ENCODE assay signal across 10 cellular contexts in the genomic region with DNA sequence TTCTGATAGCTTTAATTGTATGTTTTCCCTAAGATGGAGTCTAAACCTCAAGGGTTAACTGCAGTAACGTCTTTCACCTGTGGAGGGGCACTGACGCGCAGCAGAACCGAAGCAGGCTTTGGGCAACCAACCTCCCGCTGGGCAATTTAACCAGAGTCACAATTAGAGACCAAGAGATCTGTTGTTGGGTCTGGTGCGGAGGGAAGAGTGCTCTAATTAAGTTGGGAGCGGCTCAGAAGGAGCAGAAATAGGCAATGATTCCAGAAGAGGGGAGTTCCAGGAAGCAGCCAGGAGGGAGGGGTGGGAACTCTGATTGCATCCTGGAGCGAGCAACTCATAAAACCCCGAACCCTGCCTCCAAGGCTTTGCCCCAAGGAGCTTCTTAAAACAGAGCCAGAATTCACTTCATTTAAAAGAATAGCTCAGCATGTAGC.
A peak's percentile ranks its signal among the peaks of the same experiment; 100 is the strongest.
DNase-seq lines count a peak whose midpoint lies in the region; ATAC-seq, FAIRE-seq and TF ChIP-seq lines count a peak whose summit lies in the region.
"Had no signal": no experiment of that assay in that cellular context is flagged by ENCODE, and none has a peak within 500 bp of the region (broad histone marks: within the 10 kb centered on the region; RNA-seq: fewer than 3 reads in every experiment).

No MANE protein-coding gene starts in this region.

- H3K9ac ChIP-seq in HUES64 (ENCODE audit: low read depth, low read length): no peak overlapping the region

- H3K36me3 Mint-ChIP-seq in osteocyte (ENCODE audit: unreplicated experiment) (no peaks in the 10 kb centered on the region), T-cell (no peaks in the 10 kb centered on the region)

- no peak overlapping the region for H3K4me3 ChIP-seq in left ventricle myocardium inferior
- H3K4me3 ChIP-seq in heart left ventricle: no peak overlapping the region
- H3K4me3 ChIP-seq in HUES64 (ENCODE audit: low read length): peak overlapping the region; percentile 30; the same call in 1 of the 2 replicates
- H3K4me3 ChIP-seq in bronchial epithelial cell (ENCODE audit: low read depth, low read length): no peak overlapping the region
- H3K4me3 ChIP-seq: HAP-1, suprapubic skin had no signal

- H3K27ac ChIP-seq in left ventricle myocardium inferior (replicated peaks) (no peak overlapping the region), heart left ventricle (no peak overlapping the region), HUES64 (ENCODE audit: low read depth, low read length) (no peak overlapping the region)
- H3K27ac ChIP-seq: suprapubic skin had no signal

- peak; percentile 19 for TF ChIP-seq CTCF in left ventricle myocardium inferior (IDR thresholded peaks at IDR 0.05; ENCODE audit: borderline replicate concordance)
- TF ChIP-seq CTCF in heart left ventricle (IDR thresholded peaks at IDR 0.05): peak in 1 of 12 donors; percentile 9
- TF ChIP-seq CTCF in bronchial epithelial cell (IDR thresholded peaks at IDR 0.05; ENCODE audit: insufficient read depth, low read length, severe bottlenecking): peak; percentile 14
- no peak for TF ChIP-seq CTCF in osteocyte (IDR thresholded peaks at IDR 0.05)

- TF ChIP-seq POLR2A in heart left ventricle (IDR thresholded peaks at IDR 0.05): no peak

- POLR2A ChIA-PET in T-cell (lab: Charles Lee): no interaction called here

- H3K4me1 ChIP-seq in left ventricle myocardium inferior (no peaks in the 10 kb centered on the region), heart left ventricle (peaks cover 0 to 10% (median 0%) of the 10 kb centered on the region in 12 donors), HUES64 (ENCODE audit: insufficient read depth, low read length) (peaks cover 24% of the 10 kb centered on the region)
- H3K4me1 ChIP-seq: HAP-1, suprapubic skin had no signal

- ATAC-seq in heart left ventricle: no peak
- no peak for ATAC-seq in T-cell (replicated peaks in 1 of 4)

- H3K27ac Mint-ChIP-seq in osteocyte (ENCODE audit: unreplicated experiment) (no peak overlapping the region), T-cell (no peak overlapping the region)

- FAIRE-seq in bronchial epithelial cell (lab: Jason Lieb, UNC): no peak
- FAIRE-seq in urothelium cell line (lab: Jason Lieb, UNC): no peak

- DNase-seq in left ventricle myocardium inferior (no peak), heart left ventricle (no peak), bronchial epithelial cell (ENCODE audit: low read depth) (no peak), urothelium cell line (ENCODE audit: low spot score) (peak; percentile 41), osteocyte (ENCODE audit: extremely low spot score, unreplicated experiment) (no peak), COLO668 (lab: John Stamatoyannopoulos, UW; ENCODE audit: unreplicated experiment) (no peak), T-cell (no peak)

- WGBS in heart left ventricle, 4 donors: 3 to 5% (median 4%) methylated on average over 9 of the region's 9 CpGs
- under 1% methylated on average over 9 of the region's 9 CpGs for WGBS in HUES64

- H3K27me3 Mint-ChIP-seq in osteocyte (ENCODE audit: unreplicated experiment) (peaks cover 47% of the 10 kb centered on the region), T-cell (peaks cover 26 to 32% of the 10 kb centered on the region in 2 donors)

- H3K9me3 Mint-ChIP-seq in osteocyte (ENCODE audit: unreplicated experiment) (no peaks in the 10 kb centered on the region), T-cell (no peaks in the 10 kb centered on the region)

- CTCF ChIA-PET in T-cell (lab: Charles Lee): no interaction called here

- H3K9me3 ChIP-seq in left ventricle myocardium inferior (replicated peaks) (no peaks in the 10 kb centered on the region), heart left ventricle (no peaks in the 10 kb centered on the region), HUES64 (ENCODE audit: insufficient read depth, low read depth, low read length) (no peaks in the 10 kb centered on the region)
- H3K9me3 ChIP-seq: HAP-1, suprapubic skin had no signal

- H3K27me3 ChIP-seq in left ventricle myocardium inferior (ENCODE audit: low read depth) (peaks cover 96% of the 10 kb centered on the region), heart left ventricle (peaks cover 0 to 73% (median 31%) of the 10 kb centered on the region in 9 donors), HUES64 (ENCODE audit: insufficient read depth, low read length) (peaks cover 97% of the 10 kb centered on the region), bronchial epithelial cell (ENCODE audit: control insufficient read depth, insufficient read depth, low read length) (peaks cover 3% of the 10 kb centered on the region)

- H3K4me3 Mint-ChIP-seq in osteocyte (ENCODE audit: unreplicated experiment) (no peak overlapping the region), T-cell (no peak overlapping the region)

- H3K36me3 ChIP-seq in left ventricle myocardium inferior: no peaks in the 10 kb centered on the region
- H3K36me3 ChIP-seq in heart left ventricle: no peaks in the 10 kb centered on the region
- no peaks in the 10 kb centered on the region for H3K36me3 ChIP-seq in HUES64 (ENCODE audit: insufficient read depth, low read length)
- no peaks in the 10 kb centered on the region for H3K36me3 ChIP-seq in bronchial epithelial cell (ENCODE audit: control insufficient read depth, insufficient read depth, low read length)
- H3K36me3 ChIP-seq: HAP-1, suprapubic skin had no signal

- intact Hi-C loops in left ventricle myocardium inferior (cut with micrococcal nuclease) (no loop called here), heart left ventricle (cut with DNase I) (loop anchor here in 6 of 10 donors (10.0 kb wide), 4 partner anchors 252 to 562 kb away; no protein-coding TSS in a partner anchor)

- H3K4me1 Mint-ChIP-seq in osteocyte (ENCODE audit: unreplicated experiment): no peaks in the 10 kb centered on the region
- no peaks in the 10 kb centered on the region for H3K4me1 Mint-ChIP-seq in T-cell
